ENCODE assay signal across 9 cellular contexts in genomic region chr11:113701491-113701890, GRCh38. TPM values are rescaled to one million over a fixed set of nuclear protein-coding genes. Genes with fewer than 3 reads are reported as not detected.
"Had no signal": no experiment of that assay in that cellular context is flagged by ENCODE, and none has a peak within 500 bp of the region (broad histone marks: within the 10 kb centered on the region; RNA-seq: fewer than 3 reads in every experiment).

No MANE protein-coding gene starts in this region.

- H3K4me3 ChIP-seq: GM12878 had no signal

- FAIRE-seq: G401.6, GM12878, GM12891, GM12892, GM18507, GM19239 had no signal

- ATAC-seq: GM12878 had no signal

- DNase-seq: GDM1, GF-D8 had no signal

RNA-seq across cellular contexts. Expression of gene TMPRSS5, which starts 4.6 kb away (rescaled TPM):
- total RNA-seq: G401 had no signal
